In genomic region chr13:96000069-96000468, GRCh38 we compare ENCODE assay signal across 16 cellular contexts. TPM values are rescaled to one million over a fixed set of nuclear protein-coding genes. Genes with fewer than 3 reads are reported as not detected.
DNase-seq lines count a peak whose midpoint lies in the region; ATAC-seq and TF ChIP-seq lines count a peak whose summit lies in the region.
"Had no signal": no experiment of that assay in that cellular context is flagged by ENCODE, and none has a peak within 500 bp of the region (broad histone marks: within the 10 kb centered on the region; RNA-seq: fewer than 3 reads in every experiment).

No MANE protein-coding gene starts in this region.

- no peaks in the 10 kb centered on the region for H3K36me3 ChIP-seq in upper lobe of left lung
- H3K36me3 ChIP-seq: BLaER1 treated with 17β-estradiol and CSF1 and Interleukin-3, amounts not matched to agents 10 nM and 100 nM; HAP-1 had no signal

- no peaks in the 10 kb centered on the region for H3K79me2 ChIP-seq in H9 (ENCODE audit: insufficient read depth, low read length)

- H3K56ac ChIP-seq in H9 (ENCODE audit: insufficient read length, low read depth, low read length): no peak overlapping the region

- H3K36me3 Mint-ChIP-seq in H9 (ENCODE audit: insufficient read depth in 1 of 3, low read depth in 3 of 3): peaks cover 3 to 12% (median 9%) of the 10 kb centered on the region in 3 experiments; a peak in 6 of 7 replicates
- H3K36me3 Mint-ChIP-seq in WTC11: peaks cover 18% of the 10 kb centered on the region
- no peaks in the 10 kb centered on the region for H3K36me3 Mint-ChIP-seq in CD4-positive, alpha-beta T cell (ENCODE audit: low read depth)
- H3K36me3 Mint-ChIP-seq: CD8-positive, alpha-beta memory T cell had no signal

- H2BK15ac ChIP-seq in H9 (ENCODE audit: low read depth, low read length): no peak overlapping the region

- no peak overlapping the region for H3K23ac ChIP-seq in H9 (ENCODE audit: insufficient read length, low read depth, low read length)

- peaks cover 59 to 62% of the 10 kb centered on the region in 2 experiments for H3K4me1 Mint-ChIP-seq in H9
- peaks cover 71% of the 10 kb centered on the region for H3K4me1 Mint-ChIP-seq in WTC11
- H3K4me1 Mint-ChIP-seq in CD4-positive, alpha-beta T cell (ENCODE audit: low read depth): no peaks in the 10 kb centered on the region
- H3K4me1 Mint-ChIP-seq: B cell; CD8-positive, alpha-beta memory T cell had no signal

- no peak overlapping the region for H2BK120ac ChIP-seq in H9 (ENCODE audit: low read depth, low read length, poor library complexity, severe bottlenecking)

- no peak overlapping the region for H4K5ac ChIP-seq in H9 (ENCODE audit: insufficient read length, low read depth, low read length)

- H4K20me1 ChIP-seq in H9 (ENCODE audit: control insufficient read depth, insufficient read depth, insufficient read length): no peaks in the 10 kb centered on the region
- H4K20me1 ChIP-seq: BLaER1 treated with 17β-estradiol and CSF1 and Interleukin-3, amounts not matched to agents 10 nM and 100 nM had no signal

- H3K4me3 ChIP-seq in fibroblast of villous mesenchyme (ENCODE audit: low read depth, low read length) (no peak overlapping the region), upper lobe of left lung (no peak overlapping the region)
- H3K4me3 ChIP-seq: BLaER1 treated with 17β-estradiol and CSF1 and Interleukin-3, amounts not matched to agents 10 nM and 100 nM; GM23248; HAP-1 had no signal

- no peaks in the 10 kb centered on the region for H3K27me3 Mint-ChIP-seq in H9 (ENCODE audit: low read depth)
- H3K27me3 Mint-ChIP-seq in WTC11 (ENCODE audit: low read depth): no peaks in the 10 kb centered on the region
- H3K27me3 Mint-ChIP-seq in CD4-positive, alpha-beta T cell: peaks cover 4% of the 10 kb centered on the region
- H3K27me3 Mint-ChIP-seq: B cell had no signal

- H3K27me3 ChIP-seq in H9 (ENCODE audit: insufficient read depth, low read length) (no peaks in the 10 kb centered on the region), upper lobe of left lung (no peaks in the 10 kb centered on the region)
- H3K27me3 ChIP-seq in CD4-positive, alpha-beta T cell (ENCODE audit: control insufficient read depth, insufficient read depth, low read length): no peaks in the 10 kb centered on the region
- H3K27me3 ChIP-seq: BLaER1 treated with 17β-estradiol and CSF1 and Interleukin-3, amounts not matched to agents 10 nM and 100 nM had no signal

- H3K23me2 ChIP-seq in H9 (ENCODE audit: insufficient read length, low read depth, low read length, poor library complexity, severe bottlenecking): no peaks in the 10 kb centered on the region

- H3K4me1 ChIP-seq in H9 (ENCODE audit: insufficient read depth, low read length) (peaks cover 10% of the 10 kb centered on the region; the same call in 1 of the 2 replicates), upper lobe of left lung (no peaks in the 10 kb centered on the region)
- H3K4me1 ChIP-seq: BLaER1 treated with 17β-estradiol and CSF1 and Interleukin-3, amounts not matched to agents 10 nM and 100 nM had no signal

- intact Hi-C loops in CD4-positive, alpha-beta T cell (cut with DNase I, micrococcal nuclease): no loop called here

- H3K4me3 Mint-ChIP-seq in H9 (peak overlapping the region; percentile 25 to 52; a peak in 2 of 5 replicates), WTC11 (peak overlapping the region; percentile 33)
- H3K4me3 Mint-ChIP-seq in CD4-positive, alpha-beta T cell: no peak overlapping the region
- H3K4me3 Mint-ChIP-seq: B cell; CD8-positive, alpha-beta memory T cell had no signal

- H2BK12ac ChIP-seq in H9 (ENCODE audit: insufficient read length, low read depth, low read length): no peak overlapping the region

- no peak for TF ChIP-seq CTCF in H9 (conservative IDR thresholded peaks at IDR 0.05)
- no peak for TF ChIP-seq CTCF in WTC11 (IDR thresholded peaks at IDR 0.05)
- no peak for TF ChIP-seq CTCF in fibroblast of villous mesenchyme (IDR thresholded peaks at IDR 0.05; ENCODE audit: insufficient read depth, low read depth, low read length)
- TF ChIP-seq CTCF in CD4-positive, alpha-beta T cell (IDR thresholded peaks at IDR 0.05): no peak
- TF ChIP-seq CTCF in upper lobe of left lung (IDR thresholded peaks at IDR 0.05): no peak

- no peak overlapping the region for H4K91ac ChIP-seq in H9 (ENCODE audit: insufficient read length, low read depth, low read length)

- H3K9me3 ChIP-seq in H9 (ENCODE audit: control insufficient read depth, low read depth, low read length) (no peaks in the 10 kb centered on the region), upper lobe of left lung (no peaks in the 10 kb centered on the region)
- no peaks in the 10 kb centered on the region for H3K9me3 ChIP-seq in CD4-positive, alpha-beta T cell (ENCODE audit: control insufficient read depth, low read length)
- H3K9me3 ChIP-seq: BLaER1 treated with 17β-estradiol and CSF1 and Interleukin-3, amounts not matched to agents 10 nM and 100 nM; HAP-1 had no signal

- no peak overlapping the region for H2AFZ ChIP-seq in H9 (ENCODE audit: low read length)
- H2AFZ ChIP-seq: GM23248 had no signal

- H3K4me2 ChIP-seq in H9 (ENCODE audit: insufficient read depth, insufficient read length, low read length): peak overlapping the region; percentile 38
- H3K4me2 ChIP-seq: BLaER1 treated with 17β-estradiol and CSF1 and Interleukin-3, amounts not matched to agents 10 nM and 100 nM; KMS-11 had no signal

- DNase-seq in H9 (no peak), WTC11 (ENCODE audit: low spot score) (no peak), fibroblast of villous mesenchyme (ENCODE audit: low read depth) (peak; percentile 8), NCI-H510A treated with DMSO at 0.1 percent for 48 hours (lab: John Stamatoyannopoulos, UW) (no peak), upper lobe of left lung (no peak)
- DNase-seq in CD4-positive, alpha-beta T cell: no peak
- DNase-seq: CD8-positive, alpha-beta memory T cell; COR-L47; DMS 273 treated with DMSO at 0.1 percent for 48 hours; DMS53; GM23248 had no signal

- no peak overlapping the region for H3K18ac ChIP-seq in H9 (ENCODE audit: insufficient read length, low read depth, low read length)

- H3K79me1 ChIP-seq in H9 (ENCODE audit: insufficient read depth, low read depth, low read length, poor library complexity, severe bottlenecking): no peaks in the 10 kb centered on the region

- H2BK20ac ChIP-seq in H9 (ENCODE audit: low read depth, low read length, poor library complexity, severe bottlenecking): no peak overlapping the region

- CTCF ChIA-PET in WTC11 (lab: Charles Lee): interaction anchor here (0.7 to 1.7 kb wide), 3 partner anchors 19 to 22 kb away, joined by 4 to 6 read pairs (median 4); no protein-coding TSS in a partner anchor
- CTCF ChIA-PET in CD4-positive, alpha-beta T cell (lab: Charles Lee): no interaction called here

- ATAC-seq in WTC11: peak; percentile 68
- ATAC-seq in CD4-positive, alpha-beta T cell (ENCODE audit: poor library complexity): no peak
- no peak for ATAC-seq in upper lobe of left lung (ENCODE audit: low FRiP score in 2 of 2)
- no peak for ATAC-seq in HG02588 (IDR thresholded peaks at IDR 0.05; ENCODE audit: unreplicated experiment)

- POLR2A ChIA-PET in WTC11 (lab: Charles Lee): no interaction called here
- POLR2A ChIA-PET in CD4-positive, alpha-beta T cell (lab: Charles Lee): no interaction called here

- H3K14ac ChIP-seq in H9 (ENCODE audit: insufficient read depth, low read length): no peak overlapping the region

- no peak overlapping the region for H2BK5ac ChIP-seq in H9 (ENCODE audit: insufficient read length, low read length)

- no peak overlapping the region for H4K8ac ChIP-seq in H9 (replicated peaks; ENCODE audit: insufficient read length, low read depth, low read length)

- no peak for TF ChIP-seq POLR2A in upper lobe of left lung (IDR thresholded peaks at IDR 0.05)

- no peak overlapping the region for H2AK5ac ChIP-seq in H9 (ENCODE audit: insufficient read length, low read length)

- H3K27ac ChIP-seq in H9 (ENCODE audit: insufficient read length, low read depth, low read length) (peak overlapping the region; percentile 85), upper lobe of left lung (no peak overlapping the region)
- no peak overlapping the region for H3K27ac ChIP-seq in CD4-positive, alpha-beta T cell (ENCODE audit: low read depth, low read length)
- H3K27ac ChIP-seq: BLaER1 treated with 17β-estradiol and CSF1 and Interleukin-3, amounts not matched to agents 10 nM and 100 nM; GM23248; KMS-11 had no signal

- no peak overlapping the region for H3K9ac ChIP-seq in H9 (ENCODE audit: extremely low read depth, insufficient read length, low read length)
- H3K9ac ChIP-seq: BLaER1 treated with 17β-estradiol and CSF1 and Interleukin-3, amounts not matched to agents 10 nM and 100 nM; GM23248; KMS-11 had no signal

- peak overlapping the region; percentile 65 to 97 (median 93); a peak in 5 of 7 replicates for H3K27ac Mint-ChIP-seq in H9
- peak overlapping the region; percentile 98 for H3K27ac Mint-ChIP-seq in WTC11
- no peak overlapping the region for H3K27ac Mint-ChIP-seq in CD4-positive, alpha-beta T cell
- H3K27ac Mint-ChIP-seq: B cell; CD8-positive, alpha-beta memory T cell had no signal

- no peak overlapping the region for H3K4ac ChIP-seq in H9 (ENCODE audit: low read depth, low read length)

- H3T11ph ChIP-seq in H9 (ENCODE audit: low read length): no peak overlapping the region

- no peaks in the 10 kb centered on the region; a peak in 1 of 5 replicates for H3K9me3 Mint-ChIP-seq in H9
- H3K9me3 Mint-ChIP-seq in WTC11: no peaks in the 10 kb centered on the region
- H3K9me3 Mint-ChIP-seq in CD4-positive, alpha-beta T cell: no peaks in the 10 kb centered on the region

- no peak for TF ChIP-seq EP300 in upper lobe of left lung (IDR thresholded peaks at IDR 0.05)

TF ChIP-seq in WTC11, 78 proteins besides CTCF, POLR2A, EP300 and RAD21 (continues in another document):
- TF ChIP-seq ZNF138 (CRISPR knock-in tag; conservative IDR thresholded peaks at IDR 0.05) (no peak), JAZF1 (CRISPR knock-in tag; IDR thresholded peaks at IDR 0.05) (no peak), SOX15 (CRISPR knock-in tag; IDR thresholded peaks at IDR 0.05) (no peak), CREM (CRISPR knock-in tag; IDR thresholded peaks at IDR 0.05) (no peak), SMAD4 (CRISPR knock-in tag; IDR thresholded peaks at IDR 0.05) (no peak), E2F1 (CRISPR knock-in tag; IDR thresholded peaks at IDR 0.05) (no peak), RORB (CRISPR knock-in tag; IDR thresholded peaks at IDR 0.05) (no peak)

RNA-seq across cellular contexts. Expression of gene UGGT2, which starts 53.1 kb away (rescaled TPM):
- total RNA-seq in H9 (2021) (31.3 and 34.5 TPM in 2 replicates), WTC11 (2021) (31.1 to 32.3 TPM (median 32.0 TPM) in 3 replicates), fibroblast of villous mesenchyme (63.0 and 63.5 TPM in 2 replicates), upper lobe of left lung (10 to 100 TPM; 13.0 to 44.8 (median 18.5) TPM)
- under 1 TPM in 1 of 2 experiments, not detected in 1; 0.38 TPM for total RNA-seq in CD4-positive, alpha-beta T cell

Comparison
In these comparisons a context has a peak if more than half of its experiments do, and no peak if none do; other contexts are left out.
1. RNA of gene UGGT2, which starts 53.1 kb away (total RNA-seq): 63.0 to 63.5 TPM in fibroblast of villous mesenchyme, 31.3 to 34.5 TPM in H9, 31.1 to 32.3 TPM in WTC11 and 13.0 to 44.8 TPM in upper lobe of left lung; 0.38 TPM in CD4-positive, alpha-beta T cell; every median in the first group is over 10 times any median in the second.